16 cellular contexts compared by ENCODE assay signal in the genomic region with DNA sequence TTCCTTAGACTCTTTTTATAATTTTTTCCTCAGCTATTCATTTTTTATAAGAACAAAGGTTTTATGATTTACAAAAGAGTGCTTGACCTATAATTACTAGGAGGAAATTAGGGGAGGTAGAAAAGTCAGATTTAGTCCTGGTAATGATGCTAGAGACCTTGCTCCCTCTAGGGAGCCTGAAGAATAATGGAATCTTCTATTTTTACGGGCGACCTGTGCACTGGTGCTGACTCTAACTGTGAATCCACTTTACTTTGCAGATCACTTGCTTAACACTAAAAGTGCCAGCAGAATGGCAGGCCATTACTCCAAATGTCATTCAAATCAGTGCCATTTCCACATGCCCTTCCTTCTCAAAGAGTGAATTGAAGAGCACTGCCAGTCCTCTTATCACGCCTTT.
DNase-seq lines count a peak whose midpoint lies in the region; ATAC-seq and TF ChIP-seq lines count a peak whose summit lies in the region.
"Had no signal": no experiment of that assay in that cellular context is flagged by ENCODE, and none has a peak within 500 bp of the region (broad histone marks: within the 10 kb centered on the region; RNA-seq: fewer than 3 reads in every experiment).

No MANE protein-coding gene starts in this region.

- H3K36me3 ChIP-seq in endodermal cell (ENCODE audit: control insufficient read depth, insufficient read depth, low read length), result no peaks in the 10 kb centered on the region
- H3K36me3 ChIP-seq: BE2C had no signal

- H3K27me3 Mint-ChIP-seq in endodermal cell (ENCODE audit: insufficient read depth) (no peaks in the 10 kb centered on the region), natural killer cell (ENCODE audit: low read depth in 2 of 2) (no peaks in the 10 kb centered on the region)
- H3K27me3 Mint-ChIP-seq: CD4-positive, alpha-beta memory T cell had no signal

- no peak overlapping the region for H3K27ac ChIP-seq in endodermal cell (ENCODE audit: low read depth, low read length)
- H3K27ac ChIP-seq: A549, C4-2B, HL-60 had no signal

- no peaks in the 10 kb centered on the region for H3K27me3 ChIP-seq in endodermal cell (ENCODE audit: control insufficient read depth, insufficient read depth, low read length, poor library complexity, severe bottlenecking)
- H3K27me3 ChIP-seq: BE2C had no signal

- ATAC-seq in natural killer cell, result no peak
- ATAC-seq: A549, HCT116 had no signal

- no peak overlapping the region for H3K4me3 ChIP-seq in endodermal cell (ENCODE audit: low read length)
- H3K4me3 ChIP-seq: A549 had no signal

- H3K9ac ChIP-seq in endodermal cell (ENCODE audit: extremely low read depth, low read length, poor library complexity, severe bottlenecking), result no peak overlapping the region

- H3K27ac Mint-ChIP-seq in endodermal cell (no peak overlapping the region), natural killer cell (no peak overlapping the region)
- H3K27ac Mint-ChIP-seq: CD4-positive, alpha-beta memory T cell had no signal

- H3K36me3 Mint-ChIP-seq in endodermal cell (ENCODE audit: low read depth) (no peaks in the 10 kb centered on the region), natural killer cell (no peaks in the 10 kb centered on the region)
- H3K36me3 Mint-ChIP-seq: CD4-positive, alpha-beta memory T cell had no signal

- no peaks in the 10 kb centered on the region for H3K9me3 ChIP-seq in endodermal cell (ENCODE audit: control insufficient read depth, low read length)
- H3K9me3 ChIP-seq: A549, BE2C had no signal

- peaks cover 39% of the 10 kb centered on the region for H3K4me1 Mint-ChIP-seq in endodermal cell
- no peaks in the 10 kb centered on the region for H3K4me1 Mint-ChIP-seq in natural killer cell
- H3K4me1 Mint-ChIP-seq: CD4-positive, alpha-beta memory T cell had no signal

- DNase-seq in NCI-H187 treated with DMSO at 0.1 percent for 48 hours (lab: John Stamatoyannopoulos, UW) (peak; percentile 67), NCI-H345 (lab: John Stamatoyannopoulos, UW) (peak; percentile 6), endodermal cell (no peak), retina (peak; percentile 16), HuH-7 (ENCODE audit: low spot score) (no peak), natural killer cell (no peak)
- no peak for DNase-seq in activated naive CD4-positive, alpha-beta T cell treated with anti-CD3 and anti-CD28 coated beads, Interleukin-2, amount 50 U/mL, for 16 hours
- DNase-seq: BE2C; CD4-positive, alpha-beta memory T cell; DND-41; GF-D8; IMR-90 had no signal

- H3K9me3 Mint-ChIP-seq in endodermal cell (peaks cover under 1% of the 10 kb centered on the region), natural killer cell (peaks cover 4 to 7% of the 10 kb centered on the region in 2 donors)

- 69% methylated on average over 3 of the region's 3 CpGs; no CpG with 5 or more reads in 1 of the 2 experiments for WGBS in endodermal cell (ENCODE audit: insufficient coverage in 1 of 2, insufficient read length in 1 of 2), 2 experiments

- intact Hi-C loops in natural killer cell (cut with micrococcal nuclease), result no loop called here

- H3K4me3 Mint-ChIP-seq in endodermal cell (no peak overlapping the region), natural killer cell (no peak overlapping the region)
- H3K4me3 Mint-ChIP-seq: CD4-positive, alpha-beta memory T cell had no signal

- TF ChIP-seq CTCF in endodermal cell (conservative IDR thresholded peaks at IDR 0.05) (peak; percentile 31), natural killer cell (IDR thresholded peaks at IDR 0.05) (no peak)

- no peaks in the 10 kb centered on the region for H3K4me1 ChIP-seq in endodermal cell (ENCODE audit: control insufficient read depth, insufficient read depth, low read length)
- H3K4me1 ChIP-seq: A549, BE2C had no signal

Comparison
In these comparisons a context has a peak if more than half of its experiments do, and no peak if none do; other contexts are left out.
1. DNase-seq: peak in NCI-H187 treated with DMSO at 0.1 percent for 48 hours (single experiment), NCI-H345 (single experiment) and retina (single experiment); none in endodermal cell (single experiment), HuH-7 (single experiment), natural killer cell (single experiment) and activated naive CD4-positive, alpha-beta T cell treated with anti-CD3 and anti-CD28 coated beads, Interleukin-2, amount 50 U/mL, for 16 hours (single experiment).